8 cellular contexts compared by ENCODE assay signal in genomic region chrX:12771445-12772069, GRCh38. TPM values are rescaled to one million over a fixed set of nuclear protein-coding genes. Genes with fewer than 3 reads are reported as not detected.
A peak's percentile ranks its signal among the peaks of the same experiment; 100 is the strongest.
DNase-seq lines count a peak whose midpoint lies in the region; ATAC-seq lines count a peak whose summit lies in the region.

No MANE protein-coding gene starts in this region.

- H3K27ac Mint-ChIP-seq in activated naive CD8-positive, alpha-beta T cell treated with anti-CD3 and anti-CD28 coated beads for 36 hours = no peak overlapping the region

- no peak overlapping the region for H3K4me3 Mint-ChIP-seq in activated naive CD8-positive, alpha-beta T cell treated with anti-CD3 and anti-CD28 coated beads for 36 hours

- ATAC-seq in GM18907 (IDR thresholded peaks at IDR 0.05; ENCODE audit: unreplicated experiment) (peak; percentile 96), HG03097 (IDR thresholded peaks at IDR 0.05; ENCODE audit: low FRiP score, unreplicated experiment) (peak; percentile 94)

- H3K4me1 Mint-ChIP-seq in activated naive CD8-positive, alpha-beta T cell treated with anti-CD3 and anti-CD28 coated beads for 36 hours = peaks cover 4% of the 10 kb centered on the region

- no peaks in the 10 kb centered on the region for H3K36me3 Mint-ChIP-seq in activated naive CD8-positive, alpha-beta T cell treated with anti-CD3 and anti-CD28 coated beads for 36 hours

- no peaks in the 10 kb centered on the region for H3K9me3 Mint-ChIP-seq in activated naive CD8-positive, alpha-beta T cell treated with anti-CD3 and anti-CD28 coated beads for 36 hours

- DNase-seq in AG08395 (ENCODE audit: low spot score) (peak; percentile 26), SKM-1 (lab: John Stamatoyannopoulos, UW; ENCODE audit: unreplicated experiment) (peak; percentile 37), iPS-NIHi11 (ENCODE audit: low spot score) (peak; percentile 49), NCI-H345 (lab: John Stamatoyannopoulos, UW) (no peak)
- DNase-seq in activated naive CD8-positive, alpha-beta T cell treated with anti-CD3 and anti-CD28 coated beads for 36 hours = peak; percentile 75
- DNase-seq in stimulated activated CD4-positive, alpha-beta T cell treated with anti-CD3 and anti-CD28 coated beads, Interleukin-4, amount 100 ng/mL, for 48 hours (ENCODE audit: low read depth in 2 of 2) = peak; percentile 56 to 64

- peaks cover 18% of the 10 kb centered on the region for H3K27me3 Mint-ChIP-seq in activated naive CD8-positive, alpha-beta T cell treated with anti-CD3 and anti-CD28 coated beads for 36 hours

RNA-seq across cellular contexts. Expression of gene PRPS2, which starts 19.7 kb away (rescaled TPM):
- 100 to 1,000 TPM; 119 to 123 TPM for total RNA-seq in activated naive CD8-positive, alpha-beta T cell treated with anti-CD3 and anti-CD28 coated beads for 36 hours
